9 cellular contexts compared by ENCODE assay signal in genomic region chr5:132473019-132473531, GRCh38. TPM values are rescaled to one million over a fixed set of nuclear protein-coding genes. Genes with fewer than 3 reads are reported as not detected.
DNase-seq lines count a peak whose midpoint lies in the region; ATAC-seq lines count a peak whose summit lies in the region.
"Had no signal": no experiment of that assay in that cellular context is flagged by ENCODE, and none has a peak within 500 bp of the region (broad histone marks: within the 10 kb centered on the region; RNA-seq: fewer than 3 reads in every experiment).

No MANE protein-coding gene starts in this region.

- no peak overlapping the region for H3K4ac ChIP-seq in mesenchymal stem cell (ENCODE audit: low read depth in 1 of 2, low read length in 2 of 2)

- H3K27ac ChIP-seq in mesenchymal stem cell (ENCODE audit: low read length, poor library complexity, severe bottlenecking) = no peak overlapping the region

- H3K4me3 Mint-ChIP-seq in activated CD4-positive, alpha-beta T cell treated with anti-CD3 and anti-CD28 coated beads, Interleukin-2, amount 10 ng/mL, durations not matched to agents 24 days and 14 days = peak overlapping the region; percentile 64

- no peak overlapping the region for H3K4me3 ChIP-seq in mesenchymal stem cell (ENCODE audit: insufficient read depth in 1 of 2, low read depth in 1 of 2, low read length in 2 of 2)

- H3K4me1 ChIP-seq in mesenchymal stem cell (ENCODE audit: control insufficient read depth, insufficient read depth, low read depth, low read length) = peaks cover 37% of the 10 kb centered on the region

- no peaks in the 10 kb centered on the region for H3K9me3 ChIP-seq in mesenchymal stem cell (ENCODE audit: control insufficient read depth, low read length)

- intact Hi-C loops in activated CD4-positive, alpha-beta T cell treated with anti-CD3 and anti-CD28 coated beads, Interleukin-2, amount 10 ng/mL, durations not matched to agents 24 days and 14 days (cut with micrococcal nuclease) = loop anchor here (2.0 kb wide), 1 partner anchor 16 kb away; no protein-coding TSS in a partner anchor

- no peaks in the 10 kb centered on the region for H3K27me3 Mint-ChIP-seq in activated CD4-positive, alpha-beta T cell treated with anti-CD3 and anti-CD28 coated beads, Interleukin-2, amount 10 ng/mL, durations not matched to agents 24 days and 14 days

- no peak overlapping the region for H2BK5ac ChIP-seq in mesenchymal stem cell (ENCODE audit: low read depth, low read length, poor library complexity, severe bottlenecking)

- peak; percentile 95 for DNase-seq in activated CD4-positive, alpha-beta T cell treated with anti-CD3 and anti-CD28 coated beads, Interleukin-2, amount 10 ng/mL, durations not matched to agents 24 days and 14 days
- DNase-seq in mesenchymal stem cell (no peak), H4 (ENCODE audit: low spot score) (no peak), SHP77 (lab: John Stamatoyannopoulos, UW) (no peak), NCI-H1417 treated with DMSO at 0.1 percent for 48 hours (lab: John Stamatoyannopoulos, UW) (no peak), ACHN (no peak)

- H3K4me2 ChIP-seq in mesenchymal stem cell (ENCODE audit: low read length, poor library complexity, severe bottlenecking) = no peak overlapping the region

- H4K8ac ChIP-seq in mesenchymal stem cell (ENCODE audit: low read length) = no peak overlapping the region

- no peak overlapping the region for H3K18ac ChIP-seq in mesenchymal stem cell (ENCODE audit: low read depth in 1 of 2, low read length in 2 of 2)

- peaks cover 6% of the 10 kb centered on the region for H3K79me1 ChIP-seq in mesenchymal stem cell (replicated peaks; ENCODE audit: low read length, poor library complexity, severe bottlenecking)

- peak overlapping the region; percentile 12 for H2AK5ac ChIP-seq in mesenchymal stem cell (ENCODE audit: low read length, severe bottlenecking)

- peak overlapping the region in 1 of 2 experiments; percentile 21 for H2BK12ac ChIP-seq in mesenchymal stem cell (ENCODE audit: low read length in 2 of 2)

- H4K91ac ChIP-seq in mesenchymal stem cell (ENCODE audit: low read length) = no peak overlapping the region

- H3K36me3 ChIP-seq in mesenchymal stem cell (ENCODE audit: control insufficient read depth in 1 of 2, insufficient read depth in 2 of 2, low read depth in 1 of 2, low read length in 2 of 2) = peaks cover 0 to 5% of the 10 kb centered on the region in 2 experiments

- WGBS in mesenchymal stem cell = 97% methylated on average over 5 of the region's 8 CpGs

- ATAC-seq in GM18868 (IDR thresholded peaks at IDR 0.05; ENCODE audit: unreplicated experiment) (peak; percentile 86), HG02973 (IDR thresholded peaks at IDR 0.05; ENCODE audit: unreplicated experiment) (peak; percentile 65)
- ATAC-seq: right cardiac atrium had no signal

- H2BK15ac ChIP-seq in mesenchymal stem cell (ENCODE audit: low read depth, poor library complexity, severe bottlenecking) = peak overlapping the region; percentile 66

- H3K36me3 Mint-ChIP-seq in activated CD4-positive, alpha-beta T cell treated with anti-CD3 and anti-CD28 coated beads, Interleukin-2, amount 10 ng/mL, durations not matched to agents 24 days and 14 days (ENCODE audit: low read depth) = peaks cover 16% of the 10 kb centered on the region

- H2AFZ ChIP-seq in mesenchymal stem cell (ENCODE audit: low read depth, low read length) = no peak overlapping the region

- H3K9me3 Mint-ChIP-seq in activated CD4-positive, alpha-beta T cell treated with anti-CD3 and anti-CD28 coated beads, Interleukin-2, amount 10 ng/mL, durations not matched to agents 24 days and 14 days = no peaks in the 10 kb centered on the region

- H3K27me3 ChIP-seq in mesenchymal stem cell (ENCODE audit: control insufficient read depth in 1 of 2, insufficient read depth in 1 of 2, low read length in 2 of 2) = no peaks in the 10 kb centered on the region

- no peak overlapping the region for H3K23ac ChIP-seq in mesenchymal stem cell (ENCODE audit: low read length in 2 of 2)

- no peak overlapping the region for H3K9ac ChIP-seq in mesenchymal stem cell (ENCODE audit: low read length)

- in situ Hi-C loops in ACHN (cut with HindIII; ENCODE audit: low pct_ligation_motif_present, low pct_unique_long_range_greater_than_20kb, low sequenced_read_pairs) = no loop called here

- no peak overlapping the region for H3K14ac ChIP-seq in mesenchymal stem cell (ENCODE audit: low read length in 2 of 2)

- peaks cover 63% of the 10 kb centered on the region for H3K4me1 Mint-ChIP-seq in activated CD4-positive, alpha-beta T cell treated with anti-CD3 and anti-CD28 coated beads, Interleukin-2, amount 10 ng/mL, durations not matched to agents 24 days and 14 days

- H3K27ac Mint-ChIP-seq in activated CD4-positive, alpha-beta T cell treated with anti-CD3 and anti-CD28 coated beads, Interleukin-2, amount 10 ng/mL, durations not matched to agents 24 days and 14 days = peak overlapping the region; percentile 91

- H2BK120ac ChIP-seq in mesenchymal stem cell (ENCODE audit: low read depth, low read length) = no peak overlapping the region

RNA-seq across cellular contexts. Expression of gene IRF1, which starts 17.5 kb away (rescaled TPM):
- 167 and 181 TPM in 2 replicates for total RNA-seq in activated CD4-positive, alpha-beta T cell treated with anti-CD3 and anti-CD28 coated beads, Interleukin-2, amount 10 ng/mL, durations not matched to agents 24 days and 14 days
- 33.6 TPM for polyA plus RNA-seq in mesenchymal stem cell (2013, experiment 1 of 2)
- polyA plus RNA-seq in mesenchymal stem cell (2013, experiment 2 of 2) = 35.8 TPM
- 14.3 and 30.2 TPM in 2 replicates for total RNA-seq in H4 (2014; rRNA removed; shearing (Covaris generic))
